In the genomic region with DNA sequence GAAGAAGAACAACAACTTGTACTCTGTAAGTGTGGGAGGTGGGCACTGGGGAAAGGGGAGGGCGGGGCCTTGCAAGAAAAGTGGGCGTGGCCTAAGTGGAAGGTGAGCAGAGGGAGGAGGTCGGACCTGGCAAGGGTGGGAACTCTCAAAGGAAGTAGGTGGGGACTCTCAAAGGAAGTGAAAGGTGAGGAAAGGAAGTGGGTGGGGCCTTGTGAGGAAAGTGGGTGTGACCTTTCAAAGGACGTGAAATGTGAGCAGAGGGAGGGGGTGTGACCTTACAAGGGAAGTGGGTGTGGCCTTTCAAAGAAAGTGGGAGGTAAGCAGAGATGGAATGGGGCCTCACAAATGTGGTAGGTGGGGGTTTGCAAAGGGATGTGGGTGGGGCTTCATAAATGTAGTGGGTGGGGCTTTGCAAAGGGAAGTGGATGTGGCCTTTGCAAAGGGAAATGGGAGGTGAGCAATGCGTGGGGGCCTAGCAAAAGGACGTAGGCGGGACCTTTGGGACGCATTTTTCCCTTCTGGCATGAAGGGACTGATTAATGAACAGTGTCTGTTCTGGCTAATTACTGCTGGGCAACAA, we compare ENCODE assay signal across 1 cellular context.
TF ChIP-seq lines count a peak whose summit lies in the region.

No MANE protein-coding gene starts in this region.

TF ChIP-seq in K562, 482 proteins besides CTCF, POLR2A, EP300 and RAD21 (continues in another document):
- no peak for TF ChIP-seq TAF7 (tag; IDR thresholded peaks at IDR 0.05)
- TF ChIP-seq NR2F6 (CRISPR knock-in tag; IDR thresholded peaks at IDR 0.05) = no peak
- TF ChIP-seq, protein P1, sequence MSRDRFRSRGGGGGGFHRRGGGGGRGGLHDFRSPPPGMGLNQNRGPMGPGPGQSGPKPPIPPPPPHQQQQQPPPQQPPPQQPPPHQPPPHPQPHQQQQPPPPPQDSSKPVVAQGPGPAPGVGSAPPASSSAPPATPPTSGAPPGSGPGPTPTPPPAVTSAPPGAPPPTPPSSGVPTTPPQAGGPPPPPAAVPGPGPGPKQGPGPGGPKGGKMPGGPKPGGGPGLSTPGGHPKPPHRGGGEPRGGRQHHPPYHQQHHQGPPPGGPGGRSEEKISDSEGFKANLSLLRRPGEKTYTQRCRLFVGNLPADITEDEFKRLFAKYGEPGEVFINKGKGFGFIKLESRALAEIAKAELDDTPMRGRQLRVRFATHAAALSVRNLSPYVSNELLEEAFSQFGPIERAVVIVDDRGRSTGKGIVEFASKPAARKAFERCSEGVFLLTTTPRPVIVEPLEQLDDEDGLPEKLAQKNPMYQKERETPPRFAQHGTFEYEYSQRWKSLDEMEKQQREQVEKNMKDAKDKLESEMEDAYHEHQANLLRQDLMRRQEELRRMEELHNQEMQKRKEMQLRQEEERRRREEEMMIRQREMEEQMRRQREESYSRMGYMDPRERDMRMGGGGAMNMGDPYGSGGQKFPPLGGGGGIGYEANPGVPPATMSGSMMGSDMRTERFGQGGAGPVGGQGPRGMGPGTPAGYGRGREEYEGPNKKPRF (IDR thresholded peaks at IDR 0.05; ENCODE audit: low read depth, low read length) = no peak
- TF ChIP-seq GABPB1 (CRISPR knock-in tag; IDR thresholded peaks at IDR 0.05) = 0 out of 2 replicates have a peak, but pooled peaks have one; percentile 33
- TF ChIP-seq RBBP5 (IDR thresholded peaks at IDR 0.05; ENCODE audit: borderline replicate concordance, insufficient read depth, low read length, poor library complexity, severe bottlenecking) = no peak
- no peak for TF ChIP-seq BRF1 (IDR thresholded peaks at IDR 0.05; ENCODE audit: borderline replicate concordance, extremely low read depth, insufficient read length)
- TF ChIP-seq, protein P2, sequence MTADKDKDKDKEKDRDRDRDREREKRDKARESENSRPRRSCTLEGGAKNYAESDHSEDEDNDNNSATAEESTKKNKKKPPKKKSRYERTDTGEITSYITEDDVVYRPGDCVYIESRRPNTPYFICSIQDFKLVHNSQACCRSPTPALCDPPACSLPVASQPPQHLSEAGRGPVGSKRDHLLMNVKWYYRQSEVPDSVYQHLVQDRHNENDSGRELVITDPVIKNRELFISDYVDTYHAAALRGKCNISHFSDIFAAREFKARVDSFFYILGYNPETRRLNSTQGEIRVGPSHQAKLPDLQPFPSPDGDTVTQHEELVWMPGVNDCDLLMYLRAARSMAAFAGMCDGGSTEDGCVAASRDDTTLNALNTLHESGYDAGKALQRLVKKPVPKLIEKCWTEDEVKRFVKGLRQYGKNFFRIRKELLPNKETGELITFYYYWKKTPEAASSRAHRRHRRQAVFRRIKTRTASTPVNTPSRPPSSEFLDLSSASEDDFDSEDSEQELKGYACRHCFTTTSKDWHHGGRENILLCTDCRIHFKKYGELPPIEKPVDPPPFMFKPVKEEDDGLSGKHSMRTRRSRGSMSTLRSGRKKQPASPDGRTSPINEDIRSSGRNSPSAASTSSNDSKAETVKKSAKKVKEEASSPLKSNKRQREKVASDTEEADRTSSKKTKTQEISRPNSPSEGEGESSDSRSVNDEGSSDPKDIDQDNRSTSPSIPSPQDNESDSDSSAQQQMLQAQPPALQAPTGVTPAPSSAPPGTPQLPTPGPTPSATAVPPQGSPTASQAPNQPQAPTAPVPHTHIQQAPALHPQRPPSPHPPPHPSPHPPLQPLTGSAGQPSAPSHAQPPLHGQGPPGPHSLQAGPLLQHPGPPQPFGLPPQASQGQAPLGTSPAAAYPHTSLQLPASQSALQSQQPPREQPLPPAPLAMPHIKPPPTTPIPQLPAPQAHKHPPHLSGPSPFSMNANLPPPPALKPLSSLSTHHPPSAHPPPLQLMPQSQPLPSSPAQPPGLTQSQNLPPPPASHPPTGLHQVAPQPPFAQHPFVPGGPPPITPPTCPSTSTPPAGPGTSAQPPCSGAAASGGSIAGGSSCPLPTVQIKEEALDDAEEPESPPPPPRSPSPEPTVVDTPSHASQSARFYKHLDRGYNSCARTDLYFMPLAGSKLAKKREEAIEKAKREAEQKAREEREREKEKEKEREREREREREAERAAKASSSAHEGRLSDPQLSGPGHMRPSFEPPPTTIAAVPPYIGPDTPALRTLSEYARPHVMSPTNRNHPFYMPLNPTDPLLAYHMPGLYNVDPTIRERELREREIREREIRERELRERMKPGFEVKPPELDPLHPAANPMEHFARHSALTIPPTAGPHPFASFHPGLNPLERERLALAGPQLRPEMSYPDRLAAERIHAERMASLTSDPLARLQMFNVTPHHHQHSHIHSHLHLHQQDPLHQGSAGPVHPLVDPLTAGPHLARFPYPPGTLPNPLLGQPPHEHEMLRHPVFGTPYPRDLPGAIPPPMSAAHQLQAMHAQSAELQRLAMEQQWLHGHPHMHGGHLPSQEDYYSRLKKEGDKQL (CRISPR knock-in tag; IDR thresholded peaks at IDR 0.05; ENCODE audit: borderline replicate concordance) = no peak
- no peak for TF ChIP-seq MCM7 (IDR thresholded peaks at IDR 0.05)
- TF ChIP-seq HDGF (IDR thresholded peaks at IDR 0.05) = peak; percentile 94
- TF ChIP-seq, protein P3, sequence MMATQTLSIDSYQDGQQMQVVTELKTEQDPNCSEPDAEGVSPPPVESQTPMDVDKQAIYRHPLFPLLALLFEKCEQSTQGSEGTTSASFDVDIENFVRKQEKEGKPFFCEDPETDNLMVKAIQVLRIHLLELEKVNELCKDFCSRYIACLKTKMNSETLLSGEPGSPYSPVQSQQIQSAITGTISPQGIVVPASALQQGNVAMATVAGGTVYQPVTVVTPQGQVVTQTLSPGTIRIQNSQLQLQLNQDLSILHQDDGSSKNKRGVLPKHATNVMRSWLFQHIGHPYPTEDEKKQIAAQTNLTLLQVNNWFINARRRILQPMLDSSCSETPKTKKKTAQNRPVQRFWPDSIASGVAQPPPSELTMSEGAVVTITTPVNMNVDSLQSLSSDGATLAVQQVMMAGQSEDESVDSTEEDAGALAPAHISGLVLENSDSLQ (IDR thresholded peaks at IDR 0.05) = peak; percentile 61
- TF ChIP-seq, protein P4, sequence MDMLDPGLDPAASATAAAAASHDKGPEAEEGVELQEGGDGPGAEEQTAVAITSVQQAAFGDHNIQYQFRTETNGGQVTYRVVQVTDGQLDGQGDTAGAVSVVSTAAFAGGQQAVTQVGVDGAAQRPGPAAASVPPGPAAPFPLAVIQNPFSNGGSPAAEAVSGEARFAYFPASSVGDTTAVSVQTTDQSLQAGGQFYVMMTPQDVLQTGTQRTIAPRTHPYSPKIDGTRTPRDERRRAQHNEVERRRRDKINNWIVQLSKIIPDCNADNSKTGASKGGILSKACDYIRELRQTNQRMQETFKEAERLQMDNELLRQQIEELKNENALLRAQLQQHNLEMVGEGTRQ (CRISPR knock-in tag; IDR thresholded peaks at IDR 0.05) = no peak
- peak; percentile 79 for TF ChIP-seq MEIS2 (IDR thresholded peaks at IDR 0.05; ENCODE audit: partially characterized antibody)
- TF ChIP-seq DPF2 (IDR thresholded peaks at IDR 0.05) = peak; percentile 48; the same call in 1 of the 2 replicates
- TF ChIP-seq NRF1 (conservative IDR thresholded peaks at IDR 0.05 in 1 of 2, IDR thresholded peaks at IDR 0.05 in 1 of 2) = peak; percentile 71 to 76
- peak; percentile 29; the same call in 1 of the 2 replicates for TF ChIP-seq SMARCA4 (IDR thresholded peaks at IDR 0.05)
- TF ChIP-seq SRF (CRISPR knock-in tag; IDR thresholded peaks at IDR 0.05) = peak in 1 of 2 experiments; percentile 87; a peak in 1 of 4 replicates
- TF ChIP-seq ZFP1 (CRISPR knock-in tag; IDR thresholded peaks at IDR 0.05) = no peak
- TF ChIP-seq ZBTB7A (IDR thresholded peaks at IDR 0.05; ENCODE audit: borderline replicate concordance, control insufficient read depth, low read depth, low read length) = 0 out of 2 replicates have a peak, but pooled peaks have one; percentile 42
- TF ChIP-seq, protein P5, sequence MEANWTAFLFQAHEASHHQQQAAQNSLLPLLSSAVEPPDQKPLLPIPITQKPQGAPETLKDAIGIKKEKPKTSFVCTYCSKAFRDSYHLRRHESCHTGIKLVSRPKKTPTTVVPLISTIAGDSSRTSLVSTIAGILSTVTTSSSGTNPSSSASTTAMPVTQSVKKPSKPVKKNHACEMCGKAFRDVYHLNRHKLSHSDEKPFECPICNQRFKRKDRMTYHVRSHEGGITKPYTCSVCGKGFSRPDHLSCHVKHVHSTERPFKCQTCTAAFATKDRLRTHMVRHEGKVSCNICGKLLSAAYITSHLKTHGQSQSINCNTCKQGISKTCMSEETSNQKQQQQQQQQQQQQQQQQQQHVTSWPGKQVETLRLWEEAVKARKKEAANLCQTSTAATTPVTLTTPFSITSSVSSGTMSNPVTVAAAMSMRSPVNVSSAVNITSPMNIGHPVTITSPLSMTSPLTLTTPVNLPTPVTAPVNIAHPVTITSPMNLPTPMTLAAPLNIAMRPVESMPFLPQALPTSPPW (CRISPR knock-in tag; IDR thresholded peaks at IDR 0.05) = peak; percentile 35
- TF ChIP-seq EGR1 (conservative IDR thresholded peaks at IDR 0.05) = peak; percentile 84
- TF ChIP-seq ZBED1 (IDR thresholded peaks at IDR 0.05) = no peak
- no peak for TF ChIP-seq NFRKB (IDR thresholded peaks at IDR 0.05; ENCODE audit: low read depth)
- no peak for TF ChIP-seq FIP1L1 (IDR thresholded peaks at IDR 0.05; ENCODE audit: low read depth, low read length, poor library complexity, severe bottlenecking)
- peak; percentile 55 to 91 for TF ChIP-seq ETV6 (IDR thresholded peaks at IDR 0.05; ENCODE audit: borderline replicate concordance in 1 of 2, low read depth in 2 of 2, low read length in 1 of 2)
- no peak for TF ChIP-seq ETV6 (CRISPR knock-in tag; IDR thresholded peaks at IDR 0.05; ENCODE audit: borderline replicate concordance)
- TF ChIP-seq ZKSCAN3 (CRISPR knock-in tag; IDR thresholded peaks at IDR 0.05) = no peak
- no peak for TF ChIP-seq YY1 (IDR thresholded peaks at IDR 0.05; ENCODE audit: borderline replicate concordance in 1 of 3, control insufficient read depth in 1 of 3, extremely low read depth in 1 of 3, insufficient read depth in 3 of 3, insufficient read length in 1 of 3, insufficient replicate concordance in 2 of 3, low read depth in 1 of 3, low read length in 2 of 3)
- TF ChIP-seq SMAD4 (CRISPR knock-in tag; conservative IDR thresholded peaks at IDR 0.05) = no peak
- TF ChIP-seq SPI1 (IDR thresholded peaks at IDR 0.05; ENCODE audit: borderline replicate concordance, low read depth, low read length) = peak; percentile 87
- TF ChIP-seq ELF4 (CRISPR knock-in tag; IDR thresholded peaks at IDR 0.05) = 0 out of 2 replicates have a peak, but pooled peaks have one; percentile 20
- TF ChIP-seq CXXC5 (CRISPR knock-in tag; IDR thresholded peaks at IDR 0.05) = peak; percentile 58
- TF ChIP-seq, protein P6, sequence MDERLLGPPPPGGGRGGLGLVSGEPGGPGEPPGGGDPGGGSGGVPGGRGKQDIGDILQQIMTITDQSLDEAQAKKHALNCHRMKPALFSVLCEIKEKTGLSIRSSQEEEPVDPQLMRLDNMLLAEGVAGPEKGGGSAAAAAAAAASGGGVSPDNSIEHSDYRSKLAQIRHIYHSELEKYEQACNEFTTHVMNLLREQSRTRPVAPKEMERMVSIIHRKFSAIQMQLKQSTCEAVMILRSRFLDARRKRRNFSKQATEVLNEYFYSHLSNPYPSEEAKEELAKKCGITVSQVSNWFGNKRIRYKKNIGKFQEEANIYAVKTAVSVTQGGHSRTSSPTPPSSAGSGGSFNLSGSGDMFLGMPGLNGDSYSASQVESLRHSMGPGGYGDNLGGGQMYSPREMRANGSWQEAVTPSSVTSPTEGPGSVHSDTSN (CRISPR knock-in tag; IDR thresholded peaks at IDR 0.05; ENCODE audit: low read depth) = no peak
- TF ChIP-seq, protein P6 (tag; conservative IDR thresholded peaks at IDR 0.05; ENCODE audit: low read depth) = 0 out of 2 replicates have a peak, but pooled peaks have one; percentile 9
- 0 out of 2 replicates have a peak, but pooled peaks have one; percentile 17 for TF ChIP-seq CREM (IDR thresholded peaks at IDR 0.05; ENCODE audit: low read depth)
- TF ChIP-seq, protein P7, sequence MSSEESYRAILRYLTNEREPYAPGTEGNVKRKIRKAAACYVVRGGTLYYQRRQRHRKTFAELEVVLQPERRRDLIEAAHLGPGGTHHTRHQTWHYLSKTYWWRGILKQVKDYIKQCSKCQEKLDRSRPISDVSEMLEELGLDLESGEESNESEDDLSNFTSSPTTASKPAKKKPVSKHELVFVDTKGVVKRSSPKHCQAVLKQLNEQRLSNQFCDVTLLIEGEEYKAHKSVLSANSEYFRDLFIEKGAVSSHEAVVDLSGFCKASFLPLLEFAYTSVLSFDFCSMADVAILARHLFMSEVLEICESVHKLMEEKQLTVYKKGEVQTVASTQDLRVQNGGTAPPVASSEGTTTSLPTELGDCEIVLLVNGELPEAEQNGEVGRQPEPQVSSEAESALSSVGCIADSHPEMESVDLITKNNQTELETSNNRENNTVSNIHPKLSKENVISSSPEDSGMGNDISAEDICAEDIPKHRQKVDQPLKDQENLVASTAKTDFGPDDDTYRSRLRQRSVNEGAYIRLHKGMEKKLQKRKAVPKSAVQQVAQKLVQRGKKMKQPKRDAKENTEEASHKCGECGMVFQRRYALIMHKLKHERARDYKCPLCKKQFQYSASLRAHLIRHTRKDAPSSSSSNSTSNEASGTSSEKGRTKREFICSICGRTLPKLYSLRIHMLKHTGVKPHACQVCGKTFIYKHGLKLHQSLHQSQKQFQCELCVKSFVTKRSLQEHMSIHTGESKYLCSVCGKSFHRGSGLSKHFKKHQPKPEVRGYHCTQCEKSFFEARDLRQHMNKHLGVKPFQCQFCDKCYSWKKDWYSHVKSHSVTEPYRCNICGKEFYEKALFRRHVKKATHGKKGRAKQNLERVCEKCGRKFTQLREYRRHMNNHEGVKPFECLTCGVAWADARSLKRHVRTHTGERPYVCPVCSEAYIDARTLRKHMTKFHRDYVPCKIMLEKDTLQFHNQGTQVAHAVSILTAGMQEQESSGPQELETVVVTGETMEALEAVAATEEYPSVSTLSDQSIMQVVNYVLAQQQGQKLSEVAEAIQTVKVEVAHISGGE (CRISPR knock-in tag; IDR thresholded peaks at IDR 0.05) = 0 out of 6 replicates have a peak, but pooled peaks of 1 of the 3 experiments have one; percentile 36
